In genomic region chr6:2921520-2922115, GRCh38 we compare ENCODE assay signal across 22 cellular contexts. TPM values are rescaled to one million over a fixed set of nuclear protein-coding genes. Genes with fewer than 3 reads are reported as not detected.
DNase-seq lines count a peak whose midpoint lies in the region; ATAC-seq and TF ChIP-seq lines count a peak whose summit lies in the region.
"Had no signal": no experiment of that assay in that cellular context is flagged by ENCODE, and none has a peak within 500 bp of the region (broad histone marks: within the 10 kb centered on the region; RNA-seq: fewer than 3 reads in every experiment).

No MANE protein-coding gene starts in this region.

- H3K4me1 Mint-ChIP-seq in activated CD8-positive, alpha-beta T cell treated with anti-CD3 and anti-CD28 coated beads, Interleukin-2, amount 10 ng/mL, durations not matched to agents 7 days and 5 days (ENCODE audit: low read depth) = peaks cover 33% of the 10 kb centered on the region
- H3K4me1 Mint-ChIP-seq in activated CD8-positive, alpha-beta T cell treated with anti-CD3 and anti-CD28 coated beads for 36 hours (ENCODE audit: low read depth) = peaks cover 19% of the 10 kb centered on the region

- H3K27ac ChIP-seq in cingulate gyrus (ENCODE audit: low read depth, low read length) = peak overlapping the region; percentile 63
- H3K27ac ChIP-seq in transverse colon = no peak overlapping the region
- H3K27ac ChIP-seq: 22Rv1, left lung, thyroid gland had no signal

- in situ Hi-C loops in transverse colon (cut with MboI; ENCODE audit: low pct_ligation_motif_present in 1 of 4, low pct_unique_long_range_greater_than_20kb in 1 of 4, low sequenced_read_pairs in 3 of 4) = loop anchor here in 1 of 4 donors (10.0 kb wide), 1 partner anchor 137 kb away; no protein-coding TSS in a partner anchor

- no peak overlapping the region for H3K4me3 ChIP-seq in transverse colon
- H3K4me3 ChIP-seq: HAP-1, left lung, thyroid gland had no signal

- TF ChIP-seq EP300 in transverse colon (IDR thresholded peaks at IDR 0.05; ENCODE audit: low read depth) = no peak

- TF ChIP-seq CTCF in activated CD8-positive, alpha-beta T cell treated with anti-CD3 and anti-CD28 coated beads for 36 hours (IDR thresholded peaks at IDR 0.05) = no peak
- no peak for TF ChIP-seq CTCF in transverse colon (IDR thresholded peaks at IDR 0.05)

- H3K4me1 ChIP-seq in transverse colon = peaks cover 0 to 5% (median 0%) of the 10 kb centered on the region in 4 donors
- H3K4me1 ChIP-seq: thyroid gland had no signal

- no peak overlapping the region for H3K27ac Mint-ChIP-seq in activated CD8-positive, alpha-beta T cell treated with anti-CD3 and anti-CD28 coated beads, Interleukin-2, amount 10 ng/mL, durations not matched to agents 7 days and 5 days
- H3K27ac Mint-ChIP-seq in activated CD8-positive, alpha-beta T cell treated with anti-CD3 and anti-CD28 coated beads for 36 hours = no peak overlapping the region
- H3K27ac Mint-ChIP-seq: activated naive CD8-positive, alpha-beta T cell treated with anti-CD3 and anti-CD28 coated beads, Interleukin-2, amount 10 ng/mL, durations not matched to agents 7 days and 5 days; activated T-helper 17 cell treated with anti-CD3 and anti-CD28 coated beads, Interleukin-2, amount 50 U/mL, for 72 hours; B cell; stimulated activated naive B cell treated with anti-CD40 and anti-IgM and Interleukin-4, amounts not matched to agents 10 μg/mL and 1 μg/mL and 100 μg/mL, for 72 hours had no signal

- WGBS in transverse colon (ENCODE audit: low coverage in 1 of 2), 2 donors = 79 to 84% methylated on average over 3 to 4 of the region's 4 CpGs

- POLR2A ChIA-PET in activated CD8-positive, alpha-beta T cell treated with anti-CD3 and anti-CD28 coated beads, Interleukin-2, amount 10 ng/mL, durations not matched to agents 7 days and 5 days (lab: Charles Lee) = no interaction called here
- POLR2A ChIA-PET in activated CD8-positive, alpha-beta T cell treated with anti-CD3 and anti-CD28 coated beads for 36 hours (lab: Charles Lee) = no interaction called here

- peak; percentile 6 for DNase-seq in activated CD8-positive, alpha-beta T cell treated with anti-CD3 and anti-CD28 coated beads, Interleukin-2, amount 10 ng/mL, durations not matched to agents 7 days and 5 days
- no peak for DNase-seq in activated CD8-positive, alpha-beta T cell treated with anti-CD3 and anti-CD28 coated beads for 36 hours
- DNase-seq in islet precursor cell (peak; percentile 42), sciatic nerve (ENCODE audit: low spot score) (no peak), HK-2 (ENCODE audit: unreplicated experiment) (no peak), transverse colon (no peak)
- DNase-seq in stimulated activated CD4-positive, alpha-beta T cell treated with anti-CD3 and anti-CD28 coated beads, Interleukin-4, amount 100 ng/mL, for 24 hours = no peak
- DNase-seq: activated naive CD8-positive, alpha-beta T cell treated with anti-CD3 and anti-CD28 coated beads, Interleukin-2, amount 10 ng/mL, durations not matched to agents 7 days and 5 days; GF-D8; left lung; NCI-H1930; OCI-M1; SHP77 treated with DMSO at 0.1 percent for 48 hours; small intestine; stimulated activated naive B cell treated with anti-CD40 and anti-IgM and Interleukin-4, amounts not matched to agents 10 μg/mL and 1 μg/mL and 100 μg/mL, for 72 hours; thyroid gland had no signal

- H3K36me3 ChIP-seq in transverse colon = no peaks in the 10 kb centered on the region
- H3K36me3 ChIP-seq: HAP-1, left lung, thyroid gland had no signal

- no peaks in the 10 kb centered on the region for H3K9me3 ChIP-seq in transverse colon
- H3K9me3 ChIP-seq: HAP-1, left lung, thyroid gland had no signal

- ATAC-seq in activated CD8-positive, alpha-beta T cell treated with anti-CD3 and anti-CD28 coated beads, Interleukin-2, amount 10 ng/mL, durations not matched to agents 7 days and 5 days = no peak
- no peak for ATAC-seq in activated CD8-positive, alpha-beta T cell treated with anti-CD3 and anti-CD28 coated beads for 36 hours
- ATAC-seq in sciatic nerve = peak; percentile 76
- ATAC-seq: activated T-helper 17 cell treated with anti-CD3 and anti-CD28 coated beads, Interleukin-2, amount 50 U/mL, for 72 hours; left lung; stimulated activated naive B cell treated with anti-CD40 and anti-IgM and Interleukin-4, amounts not matched to agents 10 μg/mL and 1 μg/mL and 100 μg/mL, for 72 hours had no signal

- peaks cover 9% of the 10 kb centered on the region for H3K36me3 Mint-ChIP-seq in activated CD8-positive, alpha-beta T cell treated with anti-CD3 and anti-CD28 coated beads, Interleukin-2, amount 10 ng/mL, durations not matched to agents 7 days and 5 days (ENCODE audit: low read depth)
- H3K36me3 Mint-ChIP-seq in activated CD8-positive, alpha-beta T cell treated with anti-CD3 and anti-CD28 coated beads for 36 hours (ENCODE audit: low read depth) = peaks cover 3% of the 10 kb centered on the region

- no peak for TF ChIP-seq POLR2A in transverse colon (IDR thresholded peaks at IDR 0.05)

- H3K4me3 Mint-ChIP-seq in activated CD8-positive, alpha-beta T cell treated with anti-CD3 and anti-CD28 coated beads, Interleukin-2, amount 10 ng/mL, durations not matched to agents 7 days and 5 days = no peak overlapping the region
- no peak overlapping the region for H3K4me3 Mint-ChIP-seq in activated CD8-positive, alpha-beta T cell treated with anti-CD3 and anti-CD28 coated beads for 36 hours
- H3K4me3 Mint-ChIP-seq: activated naive CD8-positive, alpha-beta T cell treated with anti-CD3 and anti-CD28 coated beads, Interleukin-2, amount 10 ng/mL, durations not matched to agents 7 days and 5 days; activated T-helper 17 cell treated with anti-CD3 and anti-CD28 coated beads, Interleukin-2, amount 50 U/mL, for 72 hours; B cell had no signal

- CTCF ChIA-PET in activated CD8-positive, alpha-beta T cell treated with anti-CD3 and anti-CD28 coated beads, Interleukin-2, amount 10 ng/mL, durations not matched to agents 7 days and 5 days (lab: Charles Lee) = interaction anchor here (1.5 to 4.9 kb wide), 4 partner anchors 10 to 75 kb away, joined by 4 to 38 read pairs (median 16); no protein-coding TSS in a partner anchor
- CTCF ChIA-PET in activated CD8-positive, alpha-beta T cell treated with anti-CD3 and anti-CD28 coated beads for 36 hours (lab: Charles Lee) = interaction anchor here (1.0 to 4.8 kb wide), 8 partner anchors 8 to 130 kb away, joined by 3 to 23 read pairs (median 4); no protein-coding TSS in a partner anchor

- no peaks in the 10 kb centered on the region for H3K27me3 ChIP-seq in transverse colon
- H3K27me3 ChIP-seq: left lung, thyroid gland had no signal

- intact Hi-C loops in activated CD8-positive, alpha-beta T cell treated with anti-CD3 and anti-CD28 coated beads for 36 hours (cut with micrococcal nuclease) = no loop called here
- intact Hi-C loops in sciatic nerve (cut with DNase I) (no loop called here), transverse colon (cut with DNase I; ENCODE audit: low total_unique reads) (loop anchor here (1.0 kb wide), 1 partner anchor 17 kb away; no protein-coding TSS in a partner anchor)

- peaks cover 10% of the 10 kb centered on the region for H3K9me3 Mint-ChIP-seq in activated CD8-positive, alpha-beta T cell treated with anti-CD3 and anti-CD28 coated beads, Interleukin-2, amount 10 ng/mL, durations not matched to agents 7 days and 5 days (ENCODE audit: insufficient read depth)
- no peaks in the 10 kb centered on the region for H3K9me3 Mint-ChIP-seq in activated CD8-positive, alpha-beta T cell treated with anti-CD3 and anti-CD28 coated beads for 36 hours
- H3K9me3 Mint-ChIP-seq: activated T-helper 17 cell treated with anti-CD3 and anti-CD28 coated beads, Interleukin-2, amount 50 U/mL, for 72 hours had no signal

- H3K27me3 Mint-ChIP-seq in activated CD8-positive, alpha-beta T cell treated with anti-CD3 and anti-CD28 coated beads, Interleukin-2, amount 10 ng/mL, durations not matched to agents 7 days and 5 days (ENCODE audit: low read depth) = peaks cover 7% of the 10 kb centered on the region
- H3K27me3 Mint-ChIP-seq in activated CD8-positive, alpha-beta T cell treated with anti-CD3 and anti-CD28 coated beads for 36 hours = no peaks in the 10 kb centered on the region
- H3K27me3 Mint-ChIP-seq: activated T-helper 17 cell treated with anti-CD3 and anti-CD28 coated beads, Interleukin-2, amount 50 U/mL, for 72 hours; B cell; stimulated activated naive B cell treated with anti-CD40 and anti-IgM and Interleukin-4, amounts not matched to agents 10 μg/mL and 1 μg/mL and 100 μg/mL, for 72 hours had no signal

RNA-seq across cellular contexts. Expression of gene SERPINB9, which starts 18.5 kb away (rescaled TPM):
- 10 to 100 TPM; 36.9 to 38.1 TPM for total RNA-seq in activated CD8-positive, alpha-beta T cell treated with anti-CD3 and anti-CD28 coated beads, Interleukin-2, amount 10 ng/mL, durations not matched to agents 7 days and 5 days
- 10 to 100 TPM; 65.7 to 70.3 TPM for total RNA-seq in activated CD8-positive, alpha-beta T cell treated with anti-CD3 and anti-CD28 coated beads for 36 hours
- total RNA-seq in sciatic nerve (34.1 TPM), transverse colon (1 to 10 TPM; 1.4 to 8.7 (median 6.1) TPM)
- total RNA-seq: HT1080 had no signal

RNA-seq across cellular contexts. Expression of gene SERPINB6, which starts 49.7 kb away (rescaled TPM):
- total RNA-seq in activated CD8-positive, alpha-beta T cell treated with anti-CD3 and anti-CD28 coated beads, Interleukin-2, amount 10 ng/mL, durations not matched to agents 7 days and 5 days = 10 to 100 TPM; 51.0 to 52.8 TPM
- total RNA-seq in activated CD8-positive, alpha-beta T cell treated with anti-CD3 and anti-CD28 coated beads for 36 hours = 10 to 100 TPM; 52.2 to 53.8 TPM
- 122 TPM for total RNA-seq in sciatic nerve
- 100 to 1,000 TPM; 134 to 276 (median 170) TPM for total RNA-seq in transverse colon

Comparison
In these comparisons a context has a peak if more than half of its experiments do, and no peak if none do; other contexts are left out.
1. DNase-seq: peak in activated CD8-positive, alpha-beta T cell treated with anti-CD3 and anti-CD28 coated beads, Interleukin-2, amount 10 ng/mL, durations not matched to agents 7 days and 5 days (single experiment) and islet precursor cell (single experiment); none in activated CD8-positive, alpha-beta T cell treated with anti-CD3 and anti-CD28 coated beads for 36 hours (single experiment), sciatic nerve (single experiment), HK-2 (single experiment), transverse colon (single experiment) and stimulated activated CD4-positive, alpha-beta T cell treated with anti-CD3 and anti-CD28 coated beads, Interleukin-4, amount 100 ng/mL, for 24 hours (single experiment).